Comparison of ENCODE assay signal across 13 cellular contexts in the genomic region with DNA sequence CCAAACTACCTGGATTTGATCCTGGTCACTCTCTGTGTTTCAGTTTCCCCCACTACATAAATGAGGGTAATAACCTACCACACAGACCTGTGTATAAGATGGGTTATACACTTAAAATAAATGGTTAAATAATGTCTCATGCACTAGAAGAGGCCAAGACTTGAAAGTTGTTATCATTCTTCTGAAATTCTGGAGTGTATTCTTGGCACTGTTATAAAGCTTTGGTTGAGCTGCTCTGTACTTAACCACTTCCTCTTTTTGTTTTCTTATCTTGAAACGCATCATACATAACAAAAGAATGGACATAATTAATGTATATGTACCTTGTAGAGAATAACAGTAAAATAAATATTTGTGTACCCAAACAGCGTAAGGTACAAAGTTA.
DNase-seq lines count a peak whose midpoint lies in the region; ATAC-seq, FAIRE-seq and TF ChIP-seq lines count a peak whose summit lies in the region.
"Had no signal": no experiment of that assay in that cellular context is flagged by ENCODE, and none has a peak within 500 bp of the region (broad histone marks: within the 10 kb centered on the region; RNA-seq: fewer than 3 reads in every experiment).

No MANE protein-coding gene starts in this region.

- peaks cover 0 to 15% (median 0%) of the 10 kb centered on the region in 11 experiments; a peak in 2 of 22 replicates for H3K36me3 ChIP-seq in BLaER1 treated with 17β-estradiol and CSF1 and Interleukin-3, amounts not matched to agents 10 nM and 100 nM
- H3K36me3 ChIP-seq in GM12878 (ENCODE audit: control insufficient read depth in 2 of 2, insufficient read depth in 2 of 2, low read length in 1 of 2) (no peaks in the 10 kb centered on the region), prostate gland (no peaks in the 10 kb centered on the region)

- TF ChIP-seq RAD21 in GM12878 (IDR thresholded peaks at IDR 0.05; ENCODE audit: insufficient read depth, low read depth, low read length) = no peak

- in situ Hi-C loops in GM12878 (cut with MboI) = no loop called here

- H3K79me2 ChIP-seq in GM12878 (ENCODE audit: control insufficient read depth, insufficient read depth, low read length) = no peaks in the 10 kb centered on the region

- no peak overlapping the region for H3K27ac Mint-ChIP-seq in immature natural killer cell

- H3K9me3 ChIP-seq in BLaER1 treated with 17β-estradiol and CSF1 and Interleukin-3, amounts not matched to agents 10 nM and 100 nM (replicated peaks in 1 of 11) = peaks cover 0 to 16% (median under 1%) of the 10 kb centered on the region in 11 experiments; a peak in 6 of 22 replicates
- H3K9me3 ChIP-seq in GM12878 (replicated peaks; ENCODE audit: control insufficient read depth, insufficient read depth, low read length) (no peaks in the 10 kb centered on the region), prostate gland (no peaks in the 10 kb centered on the region)

- H2AFZ ChIP-seq in GM12878 (ENCODE audit: control insufficient read depth, low read depth, low read length) = no peak overlapping the region

- peak; percentile 85 for ATAC-seq in GM19351 (IDR thresholded peaks at IDR 0.05; ENCODE audit: unreplicated experiment)
- peak; percentile 70 for ATAC-seq in GM12878

- peaks cover 3 to 23% of the 10 kb centered on the region in 2 donors for H3K4me1 Mint-ChIP-seq in immature natural killer cell

- peaks cover 23 to 75% (median 64%) of the 10 kb centered on the region in 10 experiments for H3K4me1 ChIP-seq in BLaER1 treated with 17β-estradiol and CSF1 and Interleukin-3, amounts not matched to agents 10 nM and 100 nM
- H3K4me1 ChIP-seq in GM12878 (ENCODE audit: control insufficient read depth, insufficient read depth, low read length) = peaks cover 6% of the 10 kb centered on the region
- H3K4me1 ChIP-seq in prostate gland (replicated peaks) = peaks cover 4% of the 10 kb centered on the region

- no peaks in the 10 kb centered on the region for H3K9me3 Mint-ChIP-seq in immature natural killer cell

- no peak overlapping the region for H3K4me3 Mint-ChIP-seq in immature natural killer cell

- TF ChIP-seq POLR2A in GM12878 (IDR thresholded peaks at IDR 0.05; ENCODE audit: low read depth, low read length) (no peak), prostate gland (IDR thresholded peaks at IDR 0.05) (no peak)

- no peak overlapping the region; a peak in 1 of 20 replicates for H3K4me3 ChIP-seq in BLaER1 treated with 17β-estradiol and CSF1 and Interleukin-3, amounts not matched to agents 10 nM and 100 nM
- no peak overlapping the region for H3K4me3 ChIP-seq in GM12878
- no peak overlapping the region for H3K4me3 ChIP-seq in prostate gland

- H4K20me1 ChIP-seq in BLaER1 treated with 17β-estradiol and CSF1 and Interleukin-3, amounts not matched to agents 10 nM and 100 nM = peaks cover 0 to 44% (median 0%) of the 10 kb centered on the region in 11 experiments; a peak in 7 of 22 replicates
- no peaks in the 10 kb centered on the region for H4K20me1 ChIP-seq in GM12878 (ENCODE audit: control insufficient read depth, insufficient read depth)

- TF ChIP-seq CTCF in GM12878 (IDR thresholded peaks at IDR 0.05 in 2 of 3, conservative IDR thresholded peaks at IDR 0.05 in 1 of 3; ENCODE audit: control insufficient read depth in 2 of 3, extremely low read depth in 1 of 3, insufficient read depth in 1 of 3, low read depth in 3 of 3, low read length in 3 of 3) (no peak), prostate gland (IDR thresholded peaks at IDR 0.05) (no peak)

- no peaks in the 10 kb centered on the region for H3K36me3 Mint-ChIP-seq in immature natural killer cell

- RAD21 ChIA-PET in GM12878 (lab: Charles Lee; ENCODE audit: unreplicated experiment) = no interaction called here

- SMC1A ChIA-PET in GM12878 (lab: Charles Lee; ENCODE audit: uncharacterized antibody, unreplicated experiment) = no interaction called here

- no peak for FAIRE-seq in GM12878 (lab: Jason Lieb, UNC)

- 50% methylated on average over 2 of the region's 2 CpGs for WGBS in GM12878 (ENCODE audit: insufficient coverage, insufficient replicate concordance, low lambda C conversion rate, missing lambda C conversion rate)
- WGBS in prostate gland = 28% methylated on average over 2 of the region's 2 CpGs

- peaks cover 0 to 46% (median 0%) of the 10 kb centered on the region in 11 experiments; a peak in 6 of 22 replicates for H3K27me3 ChIP-seq in BLaER1 treated with 17β-estradiol and CSF1 and Interleukin-3, amounts not matched to agents 10 nM and 100 nM
- peaks cover 0 to 1% of the 10 kb centered on the region in 2 experiments; a peak in 1 of 4 replicates for H3K27me3 ChIP-seq in GM12878 (replicated peaks in 1 of 2; ENCODE audit: control insufficient read depth in 2 of 2, insufficient read depth in 2 of 2, low read length in 1 of 2)
- H3K27me3 ChIP-seq in prostate gland (replicated peaks; ENCODE audit: insufficient read depth) = no peaks in the 10 kb centered on the region

- POLR2A ChIA-PET in GM12878 (lab: Charles Lee) = no interaction called here

- peaks cover 0 to 6% (median 0%) of the 10 kb centered on the region in 3 donors for H3K27me3 Mint-ChIP-seq in immature natural killer cell (ENCODE audit: low read depth in 3 of 3)

- DNase-seq in NCI-H226 (peak; percentile 51), GM12878 (ENCODE audit: low read depth, low spot score) (no peak), immature natural killer cell (no peak), prostate gland (ENCODE audit: low spot score) (no peak), posterior vena cava (ENCODE audit: low spot score) (no peak), OCI-M2 (lab: John Stamatoyannopoulos, UW; ENCODE audit: unreplicated experiment) (no peak)
- DNase-seq: activated T-cell treated with anti-CD3 and anti-CD28 coated beads, Interleukin-2, amount 50 U/mL, for 48 hours; NCI-H2029; trophoblast cell had no signal

- H3K9ac ChIP-seq in BLaER1 treated with 17β-estradiol and CSF1 and Interleukin-3, amounts not matched to agents 10 nM and 100 nM = no peak overlapping the region
- no peak overlapping the region for H3K9ac ChIP-seq in GM12878 (ENCODE audit: control insufficient read depth, insufficient read depth, low read length)

- H3K27ac ChIP-seq in BLaER1 treated with 17β-estradiol and CSF1 and Interleukin-3, amounts not matched to agents 10 nM and 100 nM = peak overlapping the region in 6 of 11 experiments; percentile 2 to 43 (median 15); a peak in 6 of 22 replicates
- H3K27ac ChIP-seq in GM12878 (ENCODE audit: control insufficient read depth, insufficient read depth) = no peak overlapping the region
- no peak overlapping the region for H3K27ac ChIP-seq in prostate gland
- H3K27ac ChIP-seq: epithelial cell of prostate, VCaP had no signal

- CTCF ChIA-PET in GM12878 (lab: Yijun Ruan, JAX) = no interaction called here

- intact Hi-C loops in GM12878 (cut with micrococcal nuclease; ENCODE audit: unreplicated experiment) (no loop called here), prostate gland (cut with DNase I) (no loop called here), posterior vena cava (cut with DNase I) (no loop called here)

- no peak for TF ChIP-seq EP300 in GM12878 (IDR thresholded peaks at IDR 0.05; ENCODE audit: borderline replicate concordance in 1 of 2, control insufficient read depth in 1 of 2, low read depth in 2 of 2, low read length in 2 of 2)

- BruUV-seq in GM12878 (replicated peaks; lab: Mats Ljungman, UMichigan) = no TSS peak

- H3K4me2 ChIP-seq in BLaER1 treated with 17β-estradiol and CSF1 and Interleukin-3, amounts not matched to agents 10 nM and 100 nM = peak overlapping the region; percentile 56 to 82 (median 75); a peak in 21 of 22 replicates
- H3K4me2 ChIP-seq in GM12878 (ENCODE audit: control insufficient read depth, insufficient read depth) = no peak overlapping the region

TF ChIP-seq in GM12878, 131 proteins besides CTCF, POLR2A, EP300 and RAD21:
- TF ChIP-seq BHLHE40 (IDR thresholded peaks at IDR 0.05; ENCODE audit: borderline replicate concordance in 1 of 2, low read depth in 2 of 2, low read length in 1 of 2) (no peak), RUNX3 (IDR thresholded peaks at IDR 0.05; ENCODE audit: low read length) (peak; percentile 73), KDM1A (IDR thresholded peaks at IDR 0.05; ENCODE audit: borderline replicate concordance) (no peak), NFIC (IDR thresholded peaks at IDR 0.05; ENCODE audit: low read depth, low read length) (peak; percentile 40; the same call in 1 of the 2 replicates), POLR2AphosphoS5 (IDR thresholded peaks at IDR 0.05; ENCODE audit: low read length) (no peak), CEBPB (IDR thresholded peaks at IDR 0.05; ENCODE audit: borderline replicate concordance in 1 of 2, low read depth in 2 of 2, low read length in 2 of 2) (no peak), SPI1 (IDR thresholded peaks at IDR 0.05; ENCODE audit: borderline replicate concordance, insufficient read depth, low read depth, low read length) (peak; percentile 94), NR2F1 (conservative IDR thresholded peaks at IDR 0.05) (no peak), NBN (IDR thresholded peaks at IDR 0.05) (no peak)
TF ChIP-seq in GM12878: peak in this region for 3.

Comparison
In these comparisons a context has a peak if more than half of its experiments do, and no peak if none do; other contexts are left out.
1. H3K27ac ChIP-seq: peak in BLaER1 treated with 17β-estradiol and CSF1 and Interleukin-3, amounts not matched to agents 10 nM and 100 nM (6 of 11); none in GM12878 (single experiment) and prostate gland (0 of 2).